ENCODE assay signal across 1 cellular context in genomic region chr1:27005648-27006496, GRCh38.
TF ChIP-seq lines count a peak whose summit lies in the region.

No MANE protein-coding gene starts in this region.

TF ChIP-seq in H1, 55 proteins besides CTCF, POLR2A, EP300 and RAD21:
- TF ChIP-seq TCF12 (IDR thresholded peaks at IDR 0.05; ENCODE audit: low read depth, low read length) (no peak), TAF7 (optimal IDR thresholded peaks at IDR 0.05; ENCODE audit: borderline replicate concordance, low read depth, low read length) (peak; percentile 20), MAX (IDR thresholded peaks at IDR 0.05) (peak; percentile 74), BACH1 (IDR thresholded peaks at IDR 0.05; ENCODE audit: low read length) (no peak), CEBPB (IDR thresholded peaks at IDR 0.05; ENCODE audit: low read depth, low read length) (peak; percentile 51; the same call in 1 of the 2 replicates), CHD1 (IDR thresholded peaks at IDR 0.05; ENCODE audit: low read depth, low read length) (no peak), E2F6 (IDR thresholded peaks at IDR 0.05) (peak; percentile 30; the same call in 1 of the 2 replicates), KDM4A (IDR thresholded peaks at IDR 0.05; ENCODE audit: low read depth, low read length, severe bottlenecking) (no peak), POLR2AphosphoS5 (IDR thresholded peaks at IDR 0.05; ENCODE audit: low read depth, low read length) (peak; percentile 27; the same call in 1 of the 2 replicates), ATF2 (IDR thresholded peaks at IDR 0.05; ENCODE audit: low read length) (peak; percentile 64; the same call in 1 of the 2 replicates), FOSL1 (IDR thresholded peaks at IDR 0.05; ENCODE audit: insufficient read depth, low read depth, low read length) (no peak)
